In genomic region chrX:73943900-73944581, GRCh38 we compare ENCODE assay signal across 1 cellular context.
TF ChIP-seq lines count a peak whose summit lies in the region.

No MANE protein-coding gene starts in this region.

TF ChIP-seq in HepG2, 621 proteins besides CTCF, POLR2A, EP300 and RAD21 (continued from another document and continues in another):
- TF ChIP-seq MAZ (IDR thresholded peaks at IDR 0.05; ENCODE audit: borderline replicate concordance, low read depth, low read length) (peak; percentile 48; the same call in 1 of the 2 replicates), MAZ (CRISPR knock-in tag; IDR thresholded peaks at IDR 0.05; ENCODE audit: low read depth) (peak; percentile 65), ZNF407 (CRISPR knock-in tag; IDR thresholded peaks at IDR 0.05; ENCODE audit: not compliant biosample characterization) (no peak), CEBPB (IDR thresholded peaks at IDR 0.05; ENCODE audit: borderline replicate concordance, low read depth, low read length) (peak; percentile 66), PCBP1 (IDR thresholded peaks at IDR 0.05; ENCODE audit: borderline replicate concordance, low read depth, low read length) (0 out of 2 replicates have a peak, but pooled peaks have one; percentile 59), AFF4 (CRISPR knock-in tag; IDR thresholded peaks at IDR 0.05) (0 out of 2 replicates have a peak, but pooled peaks have one; percentile 30), CREB1 (IDR thresholded peaks at IDR 0.05) (0 out of 2 replicates have a peak, but pooled peaks have one; percentile 20), CREB1 (CRISPR knock-in tag; IDR thresholded peaks at IDR 0.05) (no peak), EED (CRISPR knock-in tag; IDR thresholded peaks at IDR 0.05) (0 out of 2 replicates have a peak, but pooled peaks have one; percentile 42), TOPORS (CRISPR knock-in tag; IDR thresholded peaks at IDR 0.05) (no peak), RFXANK (CRISPR knock-in tag; IDR thresholded peaks at IDR 0.05) (0 out of 2 replicates have a peak, but pooled peaks have one; percentile 66), ASH2L (IDR thresholded peaks at IDR 0.05; ENCODE audit: insufficient read length, low read depth, low read length) (peak; percentile 90), ETV6 (CRISPR knock-in tag; conservative IDR thresholded peaks at IDR 0.05) (no peak; the same call in 1 of the 2 replicates), KDM4B (CRISPR knock-in tag; IDR thresholded peaks at IDR 0.05) (peak; percentile 78; the same call in 1 of the 2 replicates), ZNF652 (CRISPR knock-in tag; IDR thresholded peaks at IDR 0.05; ENCODE audit: borderline replicate concordance, low read depth) (no peak; the same call in 1 of the 2 replicates), CBX2 (IDR thresholded peaks at IDR 0.05; ENCODE audit: low read depth, low read length) (no peak), CBX2 (CRISPR knock-in tag; IDR thresholded peaks at IDR 0.05; ENCODE audit: low read depth) (no peak), MXD4 (CRISPR knock-in tag; IDR thresholded peaks at IDR 0.05) (peak; percentile 74), HES4 (CRISPR knock-in tag; IDR thresholded peaks at IDR 0.05; ENCODE audit: borderline replicate concordance) (no peak), ZNF574 (CRISPR knock-in tag; IDR thresholded peaks at IDR 0.05) (peak; percentile 95), ZNF703 (CRISPR knock-in tag; IDR thresholded peaks at IDR 0.05; ENCODE audit: borderline replicate concordance) (no peak), ZNF382 (CRISPR knock-in tag; IDR thresholded peaks at IDR 0.05; ENCODE audit: borderline replicate concordance) (no peak), KDM5B (CRISPR knock-in tag; IDR thresholded peaks at IDR 0.05; ENCODE audit: borderline replicate concordance) (peak; percentile 79; the same call in 1 of the 2 replicates), RFX3 (CRISPR knock-in tag; IDR thresholded peaks at IDR 0.05) (peak; percentile 63; the same call in 1 of the 2 replicates), RFX1 (IDR thresholded peaks at IDR 0.05) (peak; percentile 69; the same call in 1 of the 2 replicates), SSRP1 (CRISPR knock-in tag; IDR thresholded peaks at IDR 0.05) (no peak), NR2F6 (IDR thresholded peaks at IDR 0.05) (no peak), NR2F6 (CRISPR knock-in tag; IDR thresholded peaks at IDR 0.05) (peak; percentile 61; the same call in 1 of the 2 replicates), ZNF709 (CRISPR knock-in tag; IDR thresholded peaks at IDR 0.05) (0 out of 2 replicates have a peak, but pooled peaks have one; percentile 56), FOXO1 (CRISPR knock-in tag; IDR thresholded peaks at IDR 0.05) (peak; percentile 66; the same call in 1 of the 2 replicates), MYPOP (CRISPR knock-in tag; IDR thresholded peaks at IDR 0.05) (peak; percentile 51; the same call in 1 of the 2 replicates), BRD4 (CRISPR knock-in tag; IDR thresholded peaks at IDR 0.05) (peak; percentile 93), ZNF292 (CRISPR knock-in tag; IDR thresholded peaks at IDR 0.05; ENCODE audit: borderline replicate concordance, low read depth) (0 out of 2 replicates have a peak, but pooled peaks have one; percentile 35), ZNF792 (CRISPR knock-in tag; IDR thresholded peaks at IDR 0.05) (peak; percentile 81), ARID5B (CRISPR knock-in tag; IDR thresholded peaks at IDR 0.05) (peak; percentile 74; the same call in 1 of the 2 replicates), ZMYM3 (CRISPR knock-in tag; IDR thresholded peaks at IDR 0.05) (peak; percentile 74)
